8 cellular contexts compared by ENCODE assay signal in the genomic region with DNA sequence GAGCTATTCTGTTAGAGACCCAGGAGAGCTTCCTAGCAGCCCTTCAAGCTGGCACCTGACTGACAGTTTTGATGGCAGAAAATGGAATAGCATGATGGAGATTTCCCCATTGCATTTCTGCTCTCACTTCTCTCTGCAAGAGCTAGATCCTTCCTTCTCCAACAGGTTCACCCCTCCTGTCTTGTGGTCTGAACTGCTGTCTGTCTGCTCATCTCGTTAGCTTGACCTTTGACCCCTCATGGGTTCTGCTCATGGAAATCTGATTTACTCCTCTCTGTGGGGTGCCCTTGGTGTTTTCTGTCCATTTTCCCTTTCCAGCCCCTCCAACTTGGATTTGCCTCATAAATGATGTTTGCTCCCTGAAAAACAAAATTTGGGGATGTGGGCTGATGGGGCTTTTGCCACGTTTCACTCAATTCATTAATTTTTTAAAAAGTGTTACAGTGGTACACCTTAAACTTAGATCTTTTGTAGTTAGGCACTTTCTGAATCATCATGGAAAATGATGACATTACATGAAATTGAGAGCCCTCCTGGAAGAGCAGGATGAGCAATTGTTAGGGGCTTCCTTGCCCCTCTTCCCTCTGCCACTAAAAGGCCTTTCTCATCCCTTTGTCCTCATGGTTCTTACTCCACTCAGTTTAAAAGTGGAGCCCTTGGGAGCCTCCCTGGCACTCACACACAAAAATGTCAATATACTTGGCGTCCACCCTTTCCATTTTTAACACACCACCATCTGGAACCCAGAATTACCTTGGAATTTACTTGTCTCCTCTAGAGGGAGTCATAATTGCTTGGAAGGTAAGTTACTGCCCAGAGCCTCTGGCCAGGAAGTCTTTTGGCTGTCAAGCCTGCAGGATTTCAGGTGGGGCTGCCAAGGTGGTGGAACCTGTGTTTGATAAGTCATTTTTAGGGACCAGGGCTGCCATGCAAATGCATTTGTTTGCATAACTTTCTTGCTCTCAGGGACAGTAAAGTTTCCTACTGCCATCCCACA. TPM values are rescaled to one million over a fixed set of nuclear protein-coding genes. Genes with fewer than 3 reads are reported as not detected.
DNase-seq lines count a peak whose midpoint lies in the region; ATAC-seq and TF ChIP-seq lines count a peak whose summit lies in the region.

No MANE protein-coding gene starts in this region.

- peak in 1 of 2 donors; percentile 39 for DNase-seq in cardiac muscle cell (ENCODE audit: low read depth in 1 of 2, low spot score in 1 of 2)
- DNase-seq in right cardiac atrium, result no peak
- DNase-seq in WTC11 (ENCODE audit: low spot score), result peak; percentile 38
- peak; percentile 54 for DNase-seq in left kidney (ENCODE audit: low read depth, low spot score)
- no peak for DNase-seq in sciatic nerve (ENCODE audit: low spot score)
- DNase-seq in midbrain (lab: John Stamatoyannopoulos, UW), result no peak
- DNase-seq in NCI-H1930 (lab: John Stamatoyannopoulos, UW), result no peak

- TF ChIP-seq CTCF in cardiac muscle cell (IDR thresholded peaks at IDR 0.05; ENCODE audit: low read depth, low read length) (peak; percentile 42), WTC11 (IDR thresholded peaks at IDR 0.05) (no peak)

- H3K4me3 Mint-ChIP-seq in WTC11, result no peak overlapping the region

- H3K27me3 ChIP-seq in cardiac muscle cell (no peaks in the 10 kb centered on the region), right cardiac atrium (ENCODE audit: control insufficient read depth, insufficient read depth) (no peaks in the 10 kb centered on the region)

- 56% methylated on average over 3 of the region's 3 CpGs for WGBS in right cardiac atrium

- CTCF ChIA-PET in WTC11 (lab: Charles Lee), result interaction anchor here (0.6 to 1.9 kb wide), 16 partner anchors 11 to 244 kb away, joined by 3 to 9 read pairs (median 4); partner anchors contain the start of gene IL10

- H3K36me3 Mint-ChIP-seq in WTC11, result no peaks in the 10 kb centered on the region

- ATAC-seq in right cardiac atrium (no peak), HG03520 (IDR thresholded peaks at IDR 0.05; ENCODE audit: unreplicated experiment) (peak; percentile 0), WTC11 (peak; percentile 65), sciatic nerve (no peak)

- intact Hi-C loops in right cardiac atrium (cut with DNase I), result loop anchor here in 3 of 4 donors (5.0 to 10.0 kb wide), 3 partner anchors 64 to 176 kb away; partner anchors contain the start of gene DYRK3 (in 1 of the 3)
- intact Hi-C loops in sciatic nerve (cut with DNase I), result loop anchor here (10.0 kb wide), 1 partner anchor 176 kb away; no protein-coding TSS in a partner anchor

- H3K27ac ChIP-seq in cardiac muscle cell, result peak overlapping the region; percentile 78
- H3K27ac ChIP-seq in right cardiac atrium (ENCODE audit: low read length), result no peak overlapping the region

- H3K4me1 ChIP-seq in cardiac muscle cell (ENCODE audit: low read depth) (peaks cover 28% of the 10 kb centered on the region), right cardiac atrium (ENCODE audit: control insufficient read depth, insufficient read depth, low read length) (peaks cover 25% of the 10 kb centered on the region)

- no peaks in the 10 kb centered on the region for H3K36me3 ChIP-seq in cardiac muscle cell

- H3K4me3 ChIP-seq in cardiac muscle cell (no peak overlapping the region), right cardiac atrium (ENCODE audit: low read length) (no peak overlapping the region)

- POLR2A ChIA-PET in WTC11 (lab: Charles Lee), result no interaction called here

- H3K27ac Mint-ChIP-seq in WTC11, result no peak overlapping the region

- no peaks in the 10 kb centered on the region for H3K9me3 ChIP-seq in cardiac muscle cell (ENCODE audit: low read depth)
- H3K9me3 ChIP-seq in right cardiac atrium (ENCODE audit: control insufficient read depth, low read length), result no peaks in the 10 kb centered on the region

- no peaks in the 10 kb centered on the region; the same call in 1 of the 2 replicates for H3K27me3 Mint-ChIP-seq in WTC11 (ENCODE audit: low read depth)

- peaks cover 14% of the 10 kb centered on the region for H3K4me1 Mint-ChIP-seq in WTC11

- no peaks in the 10 kb centered on the region for H3K9me3 Mint-ChIP-seq in WTC11

TF ChIP-seq in WTC11, 78 proteins besides CTCF, POLR2A, EP300 and RAD21:
- TF ChIP-seq ZNF396 (CRISPR knock-in tag; IDR thresholded peaks at IDR 0.05; ENCODE audit: borderline replicate concordance), result no peak

RNA-seq across cellular contexts. Expression of gene IL19, which starts 31.9 kb away (rescaled TPM):
- total RNA-seq in cardiac muscle cell (not detected in 2 replicates), right cardiac atrium (not detected), WTC11 (2021) (not detected in 3 replicates), sciatic nerve (not detected)
- polyA plus RNA-seq in cardiac muscle cell (not detected in 2 replicates), right cardiac atrium (not detected)

RNA-seq across cellular contexts. Expression of gene IL10, which starts 33.6 kb away (rescaled TPM):
- total RNA-seq in cardiac muscle cell, result not detected in 2 replicates
- not detected in 2 replicates for polyA plus RNA-seq in cardiac muscle cell
- 1 to 10 TPM in 3 of 4 donors, under 1 TPM in 1; 0.59 to 5.9 (median 1.3) TPM for total RNA-seq in right cardiac atrium
- 0.75 TPM for polyA plus RNA-seq in right cardiac atrium
- not detected in 3 replicates for total RNA-seq in WTC11 (2021)
- total RNA-seq in sciatic nerve, result 1.1 TPM

RNA-seq across cellular contexts. Expression of gene MAPKAPK2, which starts 54.0 kb away (rescaled TPM):
- total RNA-seq in cardiac muscle cell (99.4 and 117 TPM in 2 replicates), right cardiac atrium (100 to 1,000 TPM; 192 to 221 (median 216) TPM), WTC11 (2021) (46.4 to 54.9 TPM (median 48.9 TPM) in 3 replicates), sciatic nerve (56.3 TPM)
- polyA plus RNA-seq in cardiac muscle cell (31.4 and 37.1 TPM in 2 replicates), right cardiac atrium (129 TPM)

Comparison
In these comparisons a context has a peak if more than half of its experiments do, and no peak if none do; other contexts are left out.
1. DNase-seq: peak in WTC11 (single experiment) and left kidney (single experiment); none in right cardiac atrium (0 of 3), sciatic nerve (single experiment), midbrain (single experiment) and NCI-H1930 (0 of 2).
2. ATAC-seq: peak in HG03520 (single experiment) and WTC11 (single experiment); none in right cardiac atrium (0 of 2) and sciatic nerve (single experiment).